ENCODE assay signal across 8 cellular contexts in genomic region chr2:55112229-55113016, GRCh38.
A peak's percentile ranks its signal among the peaks of the same experiment; 100 is the strongest.
DNase-seq lines count a peak whose midpoint lies in the region; ATAC-seq and TF ChIP-seq lines count a peak whose summit lies in the region.

No MANE protein-coding gene starts in this region.

- no peak overlapping the region for H2AFZ ChIP-seq in OCI-LY3 (ENCODE audit: low read depth, low read length)

- H3K4me1 Mint-ChIP-seq in endothelial cell (ENCODE audit: unreplicated experiment) (peaks cover 17% of the 10 kb centered on the region), nephron (peaks cover 74% of the 10 kb centered on the region)

- H3K9me3 ChIP-seq in OCI-LY3 (ENCODE audit: insufficient read depth, low read length) = no peaks in the 10 kb centered on the region

- H3K36me3 Mint-ChIP-seq in endothelial cell (ENCODE audit: low read depth, unreplicated experiment) (no peaks in the 10 kb centered on the region), nephron (ENCODE audit: low read depth) (no peaks in the 10 kb centered on the region)

- in situ Hi-C loops in ACHN (cut with HindIII; ENCODE audit: low pct_ligation_motif_present, low pct_unique_long_range_greater_than_20kb, low sequenced_read_pairs) = no loop called here

- H3K4me3 Mint-ChIP-seq in endothelial cell (ENCODE audit: unreplicated experiment) (no peak overlapping the region), nephron (peak overlapping the region; percentile 12 to 63 (median 15))

- no peaks in the 10 kb centered on the region for H4K20me1 ChIP-seq in OCI-LY3 (ENCODE audit: insufficient read depth, low read length)

- H3K4me1 ChIP-seq in OCI-LY3 (ENCODE audit: low read length) = peaks cover 7% of the 10 kb centered on the region

- no peak for ATAC-seq in GM21786 (IDR thresholded peaks at IDR 0.05; ENCODE audit: unreplicated experiment)

- no peaks in the 10 kb centered on the region for H3K9me3 Mint-ChIP-seq in endothelial cell (ENCODE audit: unreplicated experiment)
- no peaks in the 10 kb centered on the region for H3K9me3 Mint-ChIP-seq in nephron

- H3K27ac Mint-ChIP-seq in endothelial cell (ENCODE audit: unreplicated experiment) = peak overlapping the region; percentile 6
- peak overlapping the region; percentile 76 to 85 (median 78) for H3K27ac Mint-ChIP-seq in nephron

- peak; percentile 88 for DNase-seq in GF-D8 (lab: John Stamatoyannopoulos, UW)
- no peak for DNase-seq in endothelial cell (ENCODE audit: low spot score)
- no peak for DNase-seq in activated gamma-delta T cell (lab: John Stamatoyannopoulos, UW)
- no peak for DNase-seq in ACHN
- no peak for DNase-seq in NCI-H226

- H3K9ac ChIP-seq in OCI-LY3 (ENCODE audit: low read length) = no peak overlapping the region

- H3K79me2 ChIP-seq in OCI-LY3 (ENCODE audit: low read length) = no peaks in the 10 kb centered on the region

- H3K4me3 ChIP-seq in OCI-LY3 (ENCODE audit: low read length) = no peak overlapping the region

- no peaks in the 10 kb centered on the region for H3K36me3 ChIP-seq in OCI-LY3 (replicated peaks; ENCODE audit: low read depth, low read length)

- H3K4me2 ChIP-seq in OCI-LY3 (ENCODE audit: low read length) = peak overlapping the region; percentile 38

- H3K27me3 Mint-ChIP-seq in endothelial cell (ENCODE audit: unreplicated experiment) (peaks cover 2% of the 10 kb centered on the region), nephron (ENCODE audit: low read depth) (no peaks in the 10 kb centered on the region)

- no peak for TF ChIP-seq CTCF in OCI-LY3 (IDR thresholded peaks at IDR 0.05; ENCODE audit: low read depth, low read length)
- TF ChIP-seq CTCF in endothelial cell (IDR thresholded peaks at IDR 0.05; ENCODE audit: unreplicated experiment) = no peak
- TF ChIP-seq CTCF in nephron (IDR thresholded peaks at IDR 0.05; ENCODE audit: unreplicated experiment in 3 of 3) = no peak

- H3K27me3 ChIP-seq in OCI-LY3 (ENCODE audit: low read depth, low read length) = no peaks in the 10 kb centered on the region

- no peak overlapping the region for H3K27ac ChIP-seq in OCI-LY3 (ENCODE audit: low read length)
